Comparison of ENCODE assay signal across 25 cellular contexts in the genomic region with DNA sequence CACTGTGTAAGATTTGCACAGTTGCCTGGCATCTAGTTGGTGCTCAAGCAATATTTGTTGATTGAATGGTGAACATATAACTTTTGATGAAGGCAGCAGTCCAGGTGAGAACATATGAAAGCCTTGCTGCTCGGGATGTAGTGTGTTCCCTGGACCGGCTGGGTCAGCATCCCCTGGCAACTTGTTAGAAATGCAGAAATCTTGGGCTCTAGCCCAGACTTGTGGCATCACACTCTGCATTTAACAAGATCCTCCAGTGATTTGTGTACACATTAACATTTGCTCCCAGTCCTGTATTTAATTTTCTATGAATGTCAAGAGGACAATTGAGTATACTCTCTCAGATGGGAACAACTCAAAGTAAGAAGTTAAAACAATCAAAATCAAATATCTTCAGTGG.
DNase-seq lines count a peak whose midpoint lies in the region; ATAC-seq and TF ChIP-seq lines count a peak whose summit lies in the region.
"Had no signal": no experiment of that assay in that cellular context is flagged by ENCODE, and none has a peak within 500 bp of the region (broad histone marks: within the 10 kb centered on the region; RNA-seq: fewer than 3 reads in every experiment).

No MANE protein-coding gene starts in this region.

- CTCF ChIA-PET in activated CD4-positive, alpha-beta memory T cell treated with anti-CD3 and anti-CD28 coated beads for 36 hours (lab: Charles Lee): no interaction called here

- H3K4me3 ChIP-seq in heart left ventricle (no peak overlapping the region), lower lobe of right lung (no peak overlapping the region), thyroid gland (replicated peaks in 1 of 3) (no peak overlapping the region), vagina (no peak overlapping the region)
- H3K4me3 ChIP-seq: GM23338, Peyer's patch, SJSA1, transverse colon had no signal

- no peaks in the 10 kb centered on the region for H3K4me1 Mint-ChIP-seq in activated CD4-positive, alpha-beta memory T cell treated with anti-CD3 and anti-CD28 coated beads for 36 hours (ENCODE audit: low read depth)
- H3K4me1 Mint-ChIP-seq: GM23338 had no signal

- H3K4me3 Mint-ChIP-seq in activated CD4-positive, alpha-beta memory T cell treated with anti-CD3 and anti-CD28 coated beads for 36 hours: no peak overlapping the region
- H3K4me3 Mint-ChIP-seq: GM23338, neural crest cell had no signal

- H3K9me3 ChIP-seq in heart left ventricle (no peaks in the 10 kb centered on the region), lower lobe of right lung (no peaks in the 10 kb centered on the region), thyroid gland (no peaks in the 10 kb centered on the region), vagina (no peaks in the 10 kb centered on the region)
- H3K9me3 ChIP-seq: BE2C, Peyer's patch, SJSA1, transverse colon had no signal

- no peak for TF ChIP-seq CTCF in heart left ventricle (IDR thresholded peaks at IDR 0.05)
- no peak for TF ChIP-seq CTCF in lower lobe of right lung (IDR thresholded peaks at IDR 0.05)
- TF ChIP-seq CTCF in thyroid gland (IDR thresholded peaks at IDR 0.05): no peak
- no peak for TF ChIP-seq CTCF in vagina (IDR thresholded peaks at IDR 0.05)

- POLR2A ChIA-PET in activated CD4-positive, alpha-beta memory T cell treated with anti-CD3 and anti-CD28 coated beads for 36 hours (lab: Charles Lee): no interaction called here

- no peaks in the 10 kb centered on the region for H3K9me3 Mint-ChIP-seq in activated CD4-positive, alpha-beta memory T cell treated with anti-CD3 and anti-CD28 coated beads for 36 hours
- H3K9me3 Mint-ChIP-seq: GM23338, neural crest cell had no signal

- no peaks in the 10 kb centered on the region for H3K27me3 ChIP-seq in heart left ventricle
- H3K27me3 ChIP-seq in lower lobe of right lung (ENCODE audit: low read depth): no peaks in the 10 kb centered on the region
- H3K27me3 ChIP-seq in thyroid gland: no peaks in the 10 kb centered on the region
- no peaks in the 10 kb centered on the region for H3K27me3 ChIP-seq in vagina
- H3K27me3 ChIP-seq: BE2C, Peyer's patch, SJSA1, transverse colon had no signal

- peak in 1 of 5 donors; percentile 32 for DNase-seq in heart left ventricle
- no peak for DNase-seq in cardiac septum (ENCODE audit: low spot score)
- DNase-seq in fibroblast of gingiva (ENCODE audit: low read depth): peak; percentile 75
- DNase-seq in lower lobe of right lung: no peak
- DNase-seq in thyroid gland: peak; percentile 9 to 22
- no peak for DNase-seq in vagina (ENCODE audit: extremely low spot score in 2 of 2)
- no peak for DNase-seq in activated CD4-positive, alpha-beta memory T cell treated with anti-CD3 and anti-CD28 coated beads for 36 hours
- no peak for DNase-seq in activated T-cell treated with anti-CD3 and anti-CD28 coated beads for 4 hours
- DNase-seq: activated naive CD4-positive, alpha-beta T cell treated with Interleukin-2 at 50 U/mL for 16 hours; activated T-cell treated with anti-CD3 and anti-CD28 coated beads, Interleukin-2, amount 50 U/mL, for 48 hours; aorta; BE2C; COR-L47; erythroblast; NCI-H1417; NCI-H510A; Peyer's patch; stimulated activated CD4-positive, alpha-beta T cell treated with anti-CD3 and anti-CD28 coated beads, Interleukin-4, amount 100 ng/mL, for 1 hour; stimulated activated naive CD8-positive, alpha-beta T cell treated with anti-CD3 and anti-CD28 coated beads, Interleukin-15, Interleukin-2, amounts not matched to agents 100 U/mL and 50 U/mL, for 24 hours; transverse colon had no signal

- peaks cover 0 to 54% (median 12%) of the 10 kb centered on the region in 12 donors for H3K4me1 ChIP-seq in heart left ventricle
- no peaks in the 10 kb centered on the region for H3K4me1 ChIP-seq in lower lobe of right lung
- H3K4me1 ChIP-seq in thyroid gland: peaks cover 0 to 3% of the 10 kb centered on the region in 2 donors
- H3K4me1 ChIP-seq in vagina: peaks cover 14% of the 10 kb centered on the region
- H3K4me1 ChIP-seq: BE2C, Peyer's patch, SJSA1, transverse colon had no signal

- no peak overlapping the region for H3K27ac Mint-ChIP-seq in activated CD4-positive, alpha-beta memory T cell treated with anti-CD3 and anti-CD28 coated beads for 36 hours
- H3K27ac Mint-ChIP-seq: GM23338 had no signal

- 44 to 54% (median 50%) methylated on average over 2 of the region's 2 CpGs for WGBS in heart left ventricle, 4 donors
- 36 to 47% methylated on average over 2 of the region's 2 CpGs for WGBS in thyroid gland, 2 donors

- no peaks in the 10 kb centered on the region for H3K27me3 Mint-ChIP-seq in activated CD4-positive, alpha-beta memory T cell treated with anti-CD3 and anti-CD28 coated beads for 36 hours

- intact Hi-C loops in heart left ventricle (cut with DNase I) (loop anchor here in 2 of 10 donors (5.0 to 10.0 kb wide), 2 partner anchors 63 to 136 kb away; no protein-coding TSS in a partner anchor), cardiac septum (cut with DNase I) (no loop called here), lower lobe of right lung (cut with DNase I) (no loop called here), thyroid gland (cut with DNase I) (no loop called here), vagina (cut with DNase I) (no loop called here)
- intact Hi-C loops in activated CD4-positive, alpha-beta memory T cell treated with anti-CD3 and anti-CD28 coated beads for 36 hours (cut with micrococcal nuclease): no loop called here

- ATAC-seq in heart left ventricle (peak in 3 of 4 donors; percentile 23 to 54 (median 31)), lower lobe of right lung (peak; percentile 46 to 51)
- ATAC-seq: GM23338; HepG2; stimulated activated naive CD8-positive, alpha-beta T cell treated with anti-CD3 and anti-CD28 coated beads, Interleukin-15, Interleukin-2, amounts not matched to agents 100 U/mL and 50 U/mL, for 24 hours had no signal

- H3K27ac ChIP-seq in heart left ventricle: no peak overlapping the region
- no peak overlapping the region for H3K27ac ChIP-seq in lower lobe of right lung
- no peak overlapping the region for H3K27ac ChIP-seq in thyroid gland
- H3K27ac ChIP-seq in vagina: no peak overlapping the region
- H3K27ac ChIP-seq: HL-60, Peyer's patch, SJSA1, transverse colon had no signal

- H3K36me3 Mint-ChIP-seq in activated CD4-positive, alpha-beta memory T cell treated with anti-CD3 and anti-CD28 coated beads for 36 hours: no peaks in the 10 kb centered on the region

- no peaks in the 10 kb centered on the region for H3K36me3 ChIP-seq in heart left ventricle
- no peaks in the 10 kb centered on the region for H3K36me3 ChIP-seq in lower lobe of right lung
- H3K36me3 ChIP-seq in thyroid gland: no peaks in the 10 kb centered on the region
- H3K36me3 ChIP-seq in vagina: no peaks in the 10 kb centered on the region
- H3K36me3 ChIP-seq: BE2C, Peyer's patch, SJSA1, transverse colon had no signal

- TF ChIP-seq POLR2A in heart left ventricle (IDR thresholded peaks at IDR 0.05) (no peak), thyroid gland (IDR thresholded peaks at IDR 0.05) (no peak), vagina (IDR thresholded peaks at IDR 0.05) (no peak)

Comparison
In these comparisons a context has a peak if more than half of its experiments do, and no peak if none do; other contexts are left out.
1. DNase-seq: peak in fibroblast of gingiva (single experiment) and thyroid gland (2 of 2); none in cardiac septum (single experiment), lower lobe of right lung (single experiment), vagina (0 of 2), activated CD4-positive, alpha-beta memory T cell treated with anti-CD3 and anti-CD28 coated beads for 36 hours (single experiment) and activated T-cell treated with anti-CD3 and anti-CD28 coated beads for 4 hours (single experiment).